Comparison of ENCODE assay signal across 28 cellular contexts in the genomic region with DNA sequence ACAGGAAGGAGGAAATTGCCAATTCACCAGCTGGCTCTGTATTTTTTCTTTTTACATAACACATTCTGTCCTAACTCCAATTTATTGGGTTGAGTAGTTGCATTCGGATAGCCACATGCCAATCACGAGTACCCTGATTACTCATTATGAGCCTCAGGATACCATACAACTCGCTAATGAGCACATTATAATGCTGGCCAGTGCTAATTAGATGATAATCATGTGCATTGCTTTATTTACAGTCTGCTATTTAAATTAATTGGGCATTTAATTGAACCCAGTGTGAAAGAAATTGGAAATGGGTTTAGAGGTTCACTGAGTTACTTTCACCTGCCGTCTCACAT. TPM values are rescaled to one million over a fixed set of nuclear protein-coding genes. Genes with fewer than 3 reads are reported as not detected.
"Had no signal": no experiment of that assay in that cellular context is flagged by ENCODE, and none has a peak within 500 bp of the region (broad histone marks: within the 10 kb centered on the region; RNA-seq: fewer than 3 reads in every experiment).

No MANE protein-coding gene starts in this region.

- H3K27ac Mint-ChIP-seq: activated CD8-positive, alpha-beta T cell treated with anti-CD3 and anti-CD28 coated beads for 36 hours; activated naive CD8-positive, alpha-beta T cell; activated T-helper 1 cell treated with anti-CD3 and anti-CD28 coated beads, Interleukin-12 subunit alpha, Interleukin-12 subunit beta, Interleukin-2, Interleukin-4 antibody, amounts not matched to agents 30 ng/mL and 10 ng/mL and 1 ng/mL, durations not matched to agents 14 hours and 24 hours and 36 hours had no signal

- H3K4me3 Mint-ChIP-seq: activated CD8-positive, alpha-beta T cell treated with anti-CD3 and anti-CD28 coated beads for 36 hours; activated naive CD8-positive, alpha-beta T cell; activated T-helper 1 cell treated with anti-CD3 and anti-CD28 coated beads, Interleukin-12 subunit alpha, Interleukin-12 subunit beta, Interleukin-2, Interleukin-4 antibody, amounts not matched to agents 30 ng/mL and 10 ng/mL and 1 ng/mL, durations not matched to agents 14 hours and 24 hours and 36 hours had no signal

- H3K9me3 Mint-ChIP-seq: activated T-helper 1 cell treated with anti-CD3 and anti-CD28 coated beads, Interleukin-12 subunit alpha, Interleukin-12 subunit beta, Interleukin-2, Interleukin-4 antibody, amounts not matched to agents 30 ng/mL and 10 ng/mL and 1 ng/mL, durations not matched to agents 14 hours and 24 hours and 36 hours had no signal

- DNase-seq: activated CD4-positive, alpha-beta T cell treated with anti-CD3 and anti-CD28 coated beads for 4 hours; activated CD8-positive, alpha-beta memory T cell treated with anti-CD3 and anti-CD28 coated beads, Interleukin-2, amount 50 U/mL, for 4 hours; activated effector memory CD4-positive, alpha-beta T cell treated with anti-CD3 and anti-CD28 coated beads, Interleukin-2, amount 50 U/mL, for 16 hours; activated naive CD4-positive, alpha-beta T cell treated with Interleukin-2 at 50 U/mL for 16 hours; activated T-cell treated with anti-CD3 and anti-CD28 coated beads, Interleukin-2, amount 50 U/mL, for 1 hour; amygdala; brain microvascular endothelial cell; cerebellar nuclear complex; KG1; NCI-H1092; NCI-H1436; NCI-H1694 treated with DMSO at 0.1 percent for 48 hours; NCI-H446; NCI-H524; NCI-H748 treated with DMSO at 0.1 percent for 48 hours; NK-92 treated with Interleukin-12 subunit alpha and Interleukin-12 subunit beta, amount 100 ng/mL, for 24 hours; Peyer's patch; Right ventricle myocardium superior; SJCRH30; SK-N-SH had no signal

RNA-seq across cellular contexts. Expression of a gene that starts 15.2 kb away (rescaled TPM):
- total RNA-seq: activated CD8-positive, alpha-beta T cell treated with anti-CD3 and anti-CD28 coated beads for 36 hours; activated T-helper 1 cell treated with anti-CD3 and anti-CD28 coated beads, Interleukin-12 subunit alpha, Interleukin-12 subunit beta, Interleukin-2, Interleukin-4 antibody, amounts not matched to agents 30 ng/mL and 10 ng/mL and 1 ng/mL, durations not matched to agents 14 hours and 24 hours and 36 hours; astrocyte; cardiac muscle cell; LHCN-M2; MCF 10A; Peyer's patch; Right ventricle myocardium superior; SJCRH30; T-helper 1 cell treated with Interleukin-12 subunit alpha and Interleukin-12 subunit beta and Interleukin-4 antibody, amounts not matched to agents 30 ng/mL and 1 ng/mL, for 36 hours had no signal
